In the genomic region with DNA sequence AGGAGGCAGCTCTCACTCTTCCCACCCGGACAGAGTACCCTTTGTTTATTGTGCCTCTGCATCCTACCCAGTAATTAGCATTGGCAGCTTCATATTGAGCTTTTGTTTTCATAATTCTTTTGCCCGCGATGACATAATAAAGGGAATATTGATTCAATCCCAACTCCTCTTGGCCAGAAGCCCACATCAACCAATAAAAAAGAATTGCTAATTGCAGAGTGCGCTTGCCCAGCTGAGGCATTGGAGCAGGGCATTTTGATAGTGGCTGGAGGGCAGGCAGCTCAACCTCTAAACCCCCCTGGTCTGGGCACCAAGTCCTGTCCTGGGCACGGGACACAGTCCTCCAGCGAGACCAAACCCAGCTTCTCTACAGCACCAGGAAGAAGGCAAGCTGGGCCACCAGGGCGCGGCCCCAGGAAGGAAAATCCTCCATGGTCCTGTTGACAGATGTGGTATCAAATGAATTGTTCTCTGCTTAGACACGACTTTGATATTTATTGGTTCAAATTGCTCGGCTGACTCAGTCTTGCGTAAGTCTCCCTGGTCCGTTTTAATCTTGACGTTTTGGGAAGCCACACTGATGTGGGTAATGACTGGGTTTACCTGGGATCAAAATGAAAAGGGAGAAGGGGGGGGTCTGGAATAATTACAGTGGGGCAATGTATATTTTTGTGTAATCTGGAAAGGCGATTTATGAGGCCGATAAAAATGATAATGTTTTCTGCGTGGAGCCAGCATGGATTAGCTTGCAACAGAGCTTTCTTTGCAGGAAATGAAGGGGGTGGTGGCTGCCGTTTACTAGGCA, we compare ENCODE assay signal across 13 cellular contexts.
DNase-seq lines count a peak whose midpoint lies in the region.
"Had no signal": no experiment of that assay in that cellular context is flagged by ENCODE, and none has a peak within 500 bp of the region (broad histone marks: within the 10 kb centered on the region; RNA-seq: fewer than 3 reads in every experiment).

No MANE protein-coding gene starts in this region.

- DNase-seq in NCI-H2029 (lab: John Stamatoyannopoulos, UW) = peak; percentile 8
- DNase-seq in NCI-H2029 treated with DMSO at 0.1 percent for 48 hours (lab: John Stamatoyannopoulos, UW) = no peak
- DNase-seq in SW480 (ENCODE audit: low spot score) = peak; percentile 99
- peak; percentile 78 for DNase-seq in foreskin melanocyte
- peak; percentile 66 for DNase-seq in ureter (ENCODE audit: low spot score)
- DNase-seq in HuH-7 (ENCODE audit: low spot score) = no peak
- DNase-seq in DMS 273 (lab: John Stamatoyannopoulos, UW; ENCODE audit: unreplicated experiment) = no peak
- no peak for DNase-seq in NCI-H2081 (lab: John Stamatoyannopoulos, UW)
- DNase-seq: ACHN; activated T-cell treated with anti-CD3 and anti-CD28 coated beads, Interleukin-2, amount 50 U/mL, for 1 hour; heart left ventricle; sigmoid colon; upper lobe of left lung had no signal

Comparison
In these comparisons a context has a peak if more than half of its experiments do, and no peak if none do; other contexts are left out.
1. DNase-seq: peak in NCI-H2029 (single experiment), SW480 (single experiment), foreskin melanocyte (single experiment) and ureter (single experiment); none in NCI-H2029 treated with DMSO at 0.1 percent for 48 hours (single experiment), HuH-7 (single experiment), DMS 273 (single experiment) and NCI-H2081 (0 of 2).